Comparison of ENCODE assay signal across 8 cellular contexts in the genomic region with DNA sequence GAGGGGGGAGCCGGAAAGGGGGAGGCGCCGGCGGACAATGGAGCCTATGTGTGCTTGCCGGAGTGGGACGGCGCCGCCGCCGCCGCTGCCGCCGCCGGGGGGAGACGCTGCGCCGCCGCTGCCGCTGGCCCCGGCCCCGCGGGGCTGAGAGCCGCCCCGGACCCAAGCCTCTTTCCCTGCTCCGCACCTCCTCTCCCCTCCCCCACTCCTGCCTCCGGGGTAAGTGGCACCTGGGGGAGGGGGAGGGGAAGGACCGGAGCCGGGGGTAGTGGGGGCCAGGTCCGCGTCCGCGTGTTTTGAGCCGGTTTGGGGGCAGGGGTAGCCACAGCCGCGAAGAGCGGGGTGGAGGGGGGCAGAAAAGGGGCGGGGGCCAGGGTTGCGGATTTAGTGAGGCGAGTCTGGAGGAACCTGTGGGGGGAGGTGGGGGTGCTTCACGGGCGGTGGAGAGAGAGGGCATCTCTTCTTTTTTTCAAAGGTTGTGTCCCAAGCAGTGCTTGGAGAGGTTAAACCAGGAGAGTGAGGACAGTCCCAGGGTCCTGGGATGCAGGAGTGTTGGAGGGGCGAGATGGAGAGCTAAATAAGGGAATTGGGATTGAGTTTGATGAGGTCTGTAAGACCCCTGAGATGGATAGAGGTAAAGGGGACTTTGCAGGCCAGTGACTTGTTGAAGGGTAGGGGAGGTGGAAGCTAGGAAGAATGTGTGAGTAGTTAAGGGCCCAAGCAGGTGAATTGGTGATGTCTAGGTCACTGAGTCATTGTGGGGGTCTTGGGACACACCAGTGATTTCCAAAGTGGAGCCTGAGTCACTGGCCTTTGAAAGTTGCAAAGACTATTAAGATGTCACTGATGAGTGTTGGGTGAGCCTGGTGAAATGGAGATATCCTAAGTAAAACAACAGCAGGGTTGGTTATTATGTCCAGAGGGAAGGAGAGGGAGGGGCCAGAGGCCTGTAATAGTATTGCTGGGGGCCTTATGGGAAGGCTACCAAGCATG. TPM values are rescaled to one million over a fixed set of nuclear protein-coding genes. Genes with fewer than 3 reads are reported as not detected.
DNase-seq lines count a peak whose midpoint lies in the region; ATAC-seq and TF ChIP-seq lines count a peak whose summit lies in the region.

No MANE protein-coding gene starts in this region.

- no peak for ATAC-seq in activated CD8-positive, alpha-beta T cell treated with anti-CD3 and anti-CD28 coated beads for 36 hours
- ATAC-seq in right cardiac atrium, result no peak
- no peak for ATAC-seq in GM18868 (IDR thresholded peaks at IDR 0.05; ENCODE audit: unreplicated experiment)

- peak overlapping the region; percentile 58 for H3K4me2 ChIP-seq in KMS-11

- H3K4me3 Mint-ChIP-seq in activated CD8-positive, alpha-beta T cell treated with anti-CD3 and anti-CD28 coated beads for 36 hours, result peak overlapping the region; percentile 93

- H3K36me3 ChIP-seq in KMS-11 (ENCODE audit: insufficient read depth) (no peaks in the 10 kb centered on the region), sigmoid colon (peaks cover 0 to 6% (median 0%) of the 10 kb centered on the region in 4 donors)

- H3K4me1 ChIP-seq in KMS-11 (ENCODE audit: low read depth, poor library complexity, severe bottlenecking), result peaks cover 51% of the 10 kb centered on the region
- H3K4me1 ChIP-seq in right cardiac atrium (ENCODE audit: control insufficient read depth, insufficient read depth, low read length), result peaks cover 3% of the 10 kb centered on the region
- H3K4me1 ChIP-seq in sigmoid colon, result peaks cover 0 to 49% (median 33%) of the 10 kb centered on the region in 4 donors

- no peaks in the 10 kb centered on the region for H3K9me3 ChIP-seq in right cardiac atrium (ENCODE audit: control insufficient read depth, low read length)
- H3K9me3 ChIP-seq in sigmoid colon, result no peaks in the 10 kb centered on the region

- peak overlapping the region; percentile 90 for H3K27ac Mint-ChIP-seq in activated CD8-positive, alpha-beta T cell treated with anti-CD3 and anti-CD28 coated beads for 36 hours

- WGBS in right cardiac atrium, result 1% methylated on average over 42 of the region's 42 CpGs
- WGBS in sigmoid colon, 2 donors, result 1% methylated on average over 42 of the region's 42 CpGs

- no peaks in the 10 kb centered on the region for H3K27me3 Mint-ChIP-seq in activated CD8-positive, alpha-beta T cell treated with anti-CD3 and anti-CD28 coated beads for 36 hours

- intact Hi-C loops in activated CD8-positive, alpha-beta T cell treated with anti-CD3 and anti-CD28 coated beads for 36 hours (cut with micrococcal nuclease), result no loop called here
- intact Hi-C loops in right cardiac atrium (cut with DNase I), result no loop called here
- intact Hi-C loops in sigmoid colon (cut with DNase I), result no loop called here

- peak overlapping the region; percentile 20 for H3K27ac ChIP-seq in KMS-11
- H3K27ac ChIP-seq in right cardiac atrium (ENCODE audit: low read length), result peak overlapping the region; percentile 96
- H3K27ac ChIP-seq in sigmoid colon, result peak overlapping the region; percentile 83 to 96 (median 93)

- peaks cover 47% of the 10 kb centered on the region for H3K79me2 ChIP-seq in KMS-11 (ENCODE audit: insufficient read depth, low read depth)

- CTCF ChIA-PET in activated CD8-positive, alpha-beta T cell treated with anti-CD3 and anti-CD28 coated beads for 36 hours (lab: Charles Lee), result interaction anchor here (0.6 to 1.5 kb wide), 3 partner anchors 41 to 71 kb away, joined by 3 to 5 read pairs (median 5); no protein-coding TSS in a partner anchor

- peak overlapping the region; percentile 98 for H3K4me3 ChIP-seq in KMS-11 (IDR thresholded peaks at IDR 0.05; ENCODE audit: insufficient read depth, low read depth, low read length)
- H3K4me3 ChIP-seq in right cardiac atrium (ENCODE audit: low read length), result peak overlapping the region; percentile 99
- peak overlapping the region; percentile 52 to 82 (median 76) for H3K4me3 ChIP-seq in sigmoid colon

- H3K9ac ChIP-seq in KMS-11, result peak overlapping the region; percentile 49

- POLR2A ChIA-PET in activated CD8-positive, alpha-beta T cell treated with anti-CD3 and anti-CD28 coated beads for 36 hours (lab: Charles Lee), result interaction anchor here (0.6 to 3.8 kb wide), 7 partner anchors 18 to 89 kb away, joined by 3 to 38 read pairs (median 4); a partner anchor contains a TSS

- H3K36me3 Mint-ChIP-seq in activated CD8-positive, alpha-beta T cell treated with anti-CD3 and anti-CD28 coated beads for 36 hours (ENCODE audit: low read depth), result peaks cover 10% of the 10 kb centered on the region

- H3K9me3 Mint-ChIP-seq in activated CD8-positive, alpha-beta T cell treated with anti-CD3 and anti-CD28 coated beads for 36 hours, result no peaks in the 10 kb centered on the region

- H4K20me1 ChIP-seq in KMS-11 (ENCODE audit: insufficient read depth), result peaks cover 12% of the 10 kb centered on the region; the same call in 1 of the 2 replicates

- no peak for TF ChIP-seq POLR2A in sigmoid colon (IDR thresholded peaks at IDR 0.05)

- TF ChIP-seq CTCF in KMS-11 (conservative IDR thresholded peaks at IDR 0.05; ENCODE audit: low read depth, low read length) (no peak), sigmoid colon (IDR thresholded peaks at IDR 0.05) (no peak)
- no peak for TF ChIP-seq CTCF in activated CD8-positive, alpha-beta T cell treated with anti-CD3 and anti-CD28 coated beads for 36 hours (IDR thresholded peaks at IDR 0.05)

- peak overlapping the region; percentile 34 for H2AFZ ChIP-seq in KMS-11 (ENCODE audit: low read depth)

- no peak for TF ChIP-seq EP300 in sigmoid colon (IDR thresholded peaks at IDR 0.05)

- H3K27me3 ChIP-seq in KMS-11 (ENCODE audit: insufficient read depth, low read depth) (no peaks in the 10 kb centered on the region), right cardiac atrium (ENCODE audit: control insufficient read depth, insufficient read depth) (no peaks in the 10 kb centered on the region), sigmoid colon (no peaks in the 10 kb centered on the region)

- DNase-seq in NCI-H510A treated with DMSO at 0.1 percent for 48 hours (lab: John Stamatoyannopoulos, UW) (peak; percentile 95), NCI-H510A (lab: John Stamatoyannopoulos, UW) (no peak), right cardiac atrium (no peak), sigmoid colon (peak; percentile 65), amniotic stem cell (lab: John Stamatoyannopoulos, UW) (no peak)
- peak; percentile 64 for DNase-seq in activated CD8-positive, alpha-beta T cell treated with anti-CD3 and anti-CD28 coated beads for 36 hours

- H3K4me1 Mint-ChIP-seq in activated CD8-positive, alpha-beta T cell treated with anti-CD3 and anti-CD28 coated beads for 36 hours (ENCODE audit: low read depth), result peaks cover 34% of the 10 kb centered on the region

RNA-seq across cellular contexts. Expression of a gene that starts 59.1 kb away (rescaled TPM):
- total RNA-seq in activated CD8-positive, alpha-beta T cell treated with anti-CD3 and anti-CD28 coated beads for 36 hours, result 10 to 100 TPM; 30.9 to 34.3 TPM
- total RNA-seq in right cardiac atrium, result 10 to 100 TPM; 16.9 to 23.8 (median 20.6) TPM
- 8.7 TPM for polyA plus RNA-seq in right cardiac atrium
- 10 to 100 TPM; 12.8 to 21.9 (median 15.4) TPM for total RNA-seq in sigmoid colon
- 10 to 100 TPM in 1 of 3 donors, 1 to 10 TPM in 2; 2.5 to 12.0 (median 3.0) TPM for polyA plus RNA-seq in sigmoid colon

Comparison
In these comparisons a context has a peak if more than half of its experiments do, and no peak if none do; other contexts are left out.
1. DNase-seq: peak in NCI-H510A treated with DMSO at 0.1 percent for 48 hours (single experiment), activated CD8-positive, alpha-beta T cell treated with anti-CD3 and anti-CD28 coated beads for 36 hours (single experiment) and sigmoid colon (single experiment); none in NCI-H510A (single experiment), right cardiac atrium (0 of 3) and amniotic stem cell (single experiment).
2. H3K27ac ChIP-seq: peak in every context shown above with its lines; median percentile 96 in right cardiac atrium; 93 in sigmoid colon; 20 in KMS-11.
3. Peak in every context shown above with its lines, with median percentiles within 50 percentile points of each other: H3K4me3 ChIP-seq.